Comparison of ENCODE assay signal across 2 cellular contexts in genomic region chr4:11423465-11423864, GRCh38.
TF ChIP-seq lines count a peak whose summit lies in the region.

No MANE protein-coding gene starts in this region.

TF ChIP-seq in GM12891, 5 proteins besides CTCF, POLR2A, EP300 and RAD21 (continued from another document):
- no peak for TF ChIP-seq SPI1 (IDR thresholded peaks at IDR 0.05; ENCODE audit: low read depth, low read length)
- no peak for TF ChIP-seq POLR2AphosphoS5 (IDR thresholded peaks at IDR 0.05; ENCODE audit: low read depth, low read length)
TF ChIP-seq in GM12891: peak in this region for 0.

TF ChIP-seq in H1, 55 proteins besides CTCF, POLR2A, EP300 and RAD21 (continued from another document):
- TF ChIP-seq SP2 (IDR thresholded peaks at IDR 0.05; ENCODE audit: low read length): no peak
